8 cellular contexts compared by ENCODE assay signal in genomic region chr6:32944265-32944664, GRCh38.
DNase-seq lines count a peak whose midpoint lies in the region; ATAC-seq lines count a peak whose summit lies in the region.

No MANE protein-coding gene starts in this region.

- H3K4me3 ChIP-seq in GM08714 (ENCODE audit: low read length), result peak overlapping the region; percentile 39; the same call in 1 of the 2 replicates

- peak; percentile 41 for ATAC-seq in GM21423 (IDR thresholded peaks at IDR 0.05; ENCODE audit: unreplicated experiment)

- DNase-seq in Kasumi-1 (lab: John Stamatoyannopoulos, UW) (peak; percentile 76 to 80), NCI-H345 treated with DMSO at 0.1 percent for 48 hours (lab: John Stamatoyannopoulos, UW; ENCODE audit: unreplicated experiment) (no peak), NCI-H2029 treated with DMSO at 0.1 percent for 48 hours (lab: John Stamatoyannopoulos, UW) (no peak), NCI-H82 (lab: John Stamatoyannopoulos, UW) (no peak)
- DNase-seq in activated naive CD4-positive, alpha-beta T cell treated with anti-CD3 and anti-CD28 coated beads, Interleukin-2, amount 50 U/mL, for 16 hours, result peak; percentile 22
- peak; percentile 56 for DNase-seq in stimulated activated CD8-positive, alpha-beta memory T cell treated with anti-CD3 and anti-CD28 coated beads, Interleukin-4, amount 100 ng/mL, for 48 hours

Comparison
In these comparisons a context has a peak if more than half of its experiments do, and no peak if none do; other contexts are left out.
1. DNase-seq: peak in Kasumi-1 (2 of 2), activated naive CD4-positive, alpha-beta T cell treated with anti-CD3 and anti-CD28 coated beads, Interleukin-2, amount 50 U/mL, for 16 hours (single experiment) and stimulated activated CD8-positive, alpha-beta memory T cell treated with anti-CD3 and anti-CD28 coated beads, Interleukin-4, amount 100 ng/mL, for 48 hours (single experiment); none in NCI-H345 treated with DMSO at 0.1 percent for 48 hours (single experiment), NCI-H2029 treated with DMSO at 0.1 percent for 48 hours (single experiment) and NCI-H82 (single experiment).